ENCODE assay signal across 8 cellular contexts in genomic region chr17:42275527-42276358, GRCh38. TPM values are rescaled to one million over a fixed set of nuclear protein-coding genes. Genes with fewer than 3 reads are reported as not detected.
DNase-seq lines count a peak whose midpoint lies in the region; ATAC-seq and TF ChIP-seq lines count a peak whose summit lies in the region.

No MANE protein-coding gene starts in this region.

- peak overlapping the region; percentile 78 for H3K4me3 ChIP-seq in ectodermal cell (ENCODE audit: insufficient read depth, low read depth, low read length)
- H3K4me3 ChIP-seq in mononuclear cell (ENCODE audit: low read length): peak overlapping the region; percentile 62
- H3K4me3 ChIP-seq in subcutaneous abdominal adipose tissue (ENCODE audit: low read depth in 1 of 5, low read length in 5 of 5): peak overlapping the region; percentile 65 to 90 (median 87)

- no peaks in the 10 kb centered on the region for H3K9me3 Mint-ChIP-seq in activated B cell treated with CpG ODN at 0.5 μM for 24 hours

- peak overlapping the region; percentile 81 for H3K27ac Mint-ChIP-seq in activated B cell treated with CpG ODN at 0.5 μM for 24 hours

- DNase-seq in Right ventricle myocardium inferior (ENCODE audit: missing footprints): peak; percentile 71
- DNase-seq in cardiac septum (ENCODE audit: low spot score): no peak
- no peak for DNase-seq in activated B cell treated with CpG ODN at 0.5 μM for 24 hours
- no peak for DNase-seq in NOMO-1 (lab: John Stamatoyannopoulos, UW; ENCODE audit: unreplicated experiment in 2 of 2)

- peaks cover 4% of the 10 kb centered on the region for H3K36me3 Mint-ChIP-seq in activated B cell treated with CpG ODN at 0.5 μM for 24 hours (ENCODE audit: low read depth)

- intact Hi-C loops in Right ventricle myocardium inferior (cut with DNase I) (loop anchor here (10.0 kb wide), 1 partner anchor 51 kb away; no protein-coding TSS in a partner anchor), cardiac septum (cut with DNase I) (no loop called here), activated B cell treated with CpG ODN at 0.5 μM for 24 hours (cut with micrococcal nuclease) (loop anchor here (1.0 kb wide), 2 partner anchors 12 to 27 kb away; no protein-coding TSS in a partner anchor)

- H3K27me3 Mint-ChIP-seq in activated B cell treated with CpG ODN at 0.5 μM for 24 hours: no peaks in the 10 kb centered on the region

- H3K27ac ChIP-seq in ectodermal cell (ENCODE audit: insufficient read depth, low read depth, low read length, poor library complexity, severe bottlenecking): peak overlapping the region; percentile 79
- H3K27ac ChIP-seq in subcutaneous abdominal adipose tissue (ENCODE audit: low read depth, low read length): peak overlapping the region; percentile 58

- CTCF ChIA-PET in activated B cell treated with CpG ODN at 0.5 μM for 24 hours (lab: Charles Lee): interaction anchor here (0.8 kb wide), 1 partner anchor 54 kb away, joined by 3 read pairs; no protein-coding TSS in a partner anchor

- H3K4me1 Mint-ChIP-seq in activated B cell treated with CpG ODN at 0.5 μM for 24 hours: peaks cover 57% of the 10 kb centered on the region

- H3K4me1 ChIP-seq in ectodermal cell (ENCODE audit: control insufficient read depth, insufficient read depth, low read length): peaks cover 15% of the 10 kb centered on the region
- H3K4me1 ChIP-seq in mononuclear cell (ENCODE audit: insufficient read depth, low read length): peaks cover 47% of the 10 kb centered on the region
- peaks cover 9 to 59% (median 47%) of the 10 kb centered on the region in 5 donors for H3K4me1 ChIP-seq in subcutaneous abdominal adipose tissue (ENCODE audit: control insufficient read depth in 5 of 5, insufficient read depth in 5 of 5, low read length in 5 of 5)

- H3K9ac ChIP-seq in subcutaneous abdominal adipose tissue (ENCODE audit: low read length in 5 of 5): peak overlapping the region; percentile 77 to 92 (median 85)

- POLR2A ChIA-PET in activated B cell treated with CpG ODN at 0.5 μM for 24 hours (lab: Charles Lee): interaction anchor here (0.7 to 4.2 kb wide), 11 partner anchors 10 to 309 kb away, joined by 3 to 45 read pairs (median 4); partner anchors contain the start of genes GHDC, STAT3 and STAT5A

- H3K36me3 ChIP-seq in ectodermal cell (ENCODE audit: control insufficient read depth, insufficient read depth, low read length) (no peaks in the 10 kb centered on the region), subcutaneous abdominal adipose tissue (ENCODE audit: control insufficient read depth in 5 of 5, insufficient read depth in 5 of 5, low read length in 5 of 5) (no peaks in the 10 kb centered on the region)

- WGBS in ectodermal cell, 2 experiments: 0% methylated on average over 82 of the region's 82 CpGs

- H3K9me3 ChIP-seq in ectodermal cell (ENCODE audit: control insufficient read depth, low read length) (no peaks in the 10 kb centered on the region), mononuclear cell (ENCODE audit: low read depth, low read length) (no peaks in the 10 kb centered on the region), subcutaneous abdominal adipose tissue (ENCODE audit: control insufficient read depth in 5 of 5, low read length in 5 of 5) (no peaks in the 10 kb centered on the region)

- H3K4me3 Mint-ChIP-seq in activated B cell treated with CpG ODN at 0.5 μM for 24 hours: peak overlapping the region; percentile 92

- TF ChIP-seq CTCF in activated B cell treated with CpG ODN at 0.5 μM for 24 hours (IDR thresholded peaks at IDR 0.05): no peak

- peak; percentile 41 for ATAC-seq in Right ventricle myocardium inferior
- peak; percentile 36 for ATAC-seq in HG03571 (IDR thresholded peaks at IDR 0.05; ENCODE audit: unreplicated experiment)
- ATAC-seq in activated B cell treated with CpG ODN at 0.5 μM for 24 hours (ENCODE audit: low read depth): peak; percentile 63

- H3K27me3 ChIP-seq in ectodermal cell (ENCODE audit: control insufficient read depth, insufficient read depth, low read length, poor library complexity, severe bottlenecking): no peaks in the 10 kb centered on the region
- no peaks in the 10 kb centered on the region for H3K27me3 ChIP-seq in mononuclear cell (ENCODE audit: insufficient read depth, low read length)
- H3K27me3 ChIP-seq in subcutaneous abdominal adipose tissue (ENCODE audit: control insufficient read depth in 5 of 5, insufficient read depth in 4 of 5, low read length in 5 of 5): no peaks in the 10 kb centered on the region

RNA-seq across cellular contexts. Expression of gene STAT5B, which starts 0.4 kb away (rescaled TPM):
- total RNA-seq in Right ventricle myocardium inferior: 32.9 TPM
- 32.8 TPM for total RNA-seq in cardiac septum
- total RNA-seq in activated B cell treated with CpG ODN at 0.5 μM for 24 hours: 80.3 and 82.6 TPM in 2 replicates
- 68.3 TPM for polyA plus RNA-seq in ectodermal cell (2013, experiment 1 of 4)
- polyA plus RNA-seq in ectodermal cell (2013, experiment 2 of 4): 74.6 TPM
- 58.7 TPM for polyA plus RNA-seq in ectodermal cell (2013, experiment 3 of 4)
- 60.1 TPM for polyA plus RNA-seq in ectodermal cell (2013, experiment 4 of 4)
- 60.2 TPM for total RNA-seq in mononuclear cell

RNA-seq across cellular contexts. Expression of gene STAT5A, which starts 12.6 kb away (rescaled TPM):
- total RNA-seq in Right ventricle myocardium inferior (14.6 TPM), cardiac septum (12.1 TPM), activated B cell treated with CpG ODN at 0.5 μM for 24 hours (136 and 140 TPM in 2 replicates), mononuclear cell (117 TPM)
- 1.9 TPM for polyA plus RNA-seq in ectodermal cell (2013, experiment 1 of 4)
- 2.2 TPM for polyA plus RNA-seq in ectodermal cell (2013, experiment 2 of 4)
- 2.7 TPM for polyA plus RNA-seq in ectodermal cell (2013, experiment 3 of 4)
- polyA plus RNA-seq in ectodermal cell (2013, experiment 4 of 4): 3.0 TPM
